Comparison of ENCODE assay signal across 19 cellular contexts in the genomic region with DNA sequence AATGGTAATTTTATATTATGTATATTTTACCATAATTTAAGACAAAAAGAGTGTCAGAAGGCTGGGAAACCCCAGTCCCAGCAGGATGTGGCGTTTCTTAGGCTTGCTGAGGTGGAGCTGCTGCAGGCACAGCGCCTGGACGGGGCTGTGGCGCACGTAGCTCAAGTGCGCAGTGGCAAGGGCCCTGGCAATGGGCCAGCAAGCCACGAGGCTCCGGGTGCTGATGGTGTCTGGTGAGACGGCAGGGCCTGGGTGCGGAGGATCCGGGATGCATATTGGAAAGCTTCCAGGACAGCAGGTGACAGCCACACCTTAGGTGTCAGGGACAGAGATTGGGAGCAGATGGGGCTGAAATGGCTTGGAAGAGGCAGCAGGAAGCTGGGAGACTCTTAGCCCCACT. TPM values are rescaled to one million over a fixed set of nuclear protein-coding genes. Genes with fewer than 3 reads are reported as not detected.
DNase-seq lines count a peak whose midpoint lies in the region; ATAC-seq and TF ChIP-seq lines count a peak whose summit lies in the region.
"Had no signal": no experiment of that assay in that cellular context is flagged by ENCODE, and none has a peak within 500 bp of the region (broad histone marks: within the 10 kb centered on the region; RNA-seq: fewer than 3 reads in every experiment).

No MANE protein-coding gene starts in this region.

- no peaks in the 10 kb centered on the region for H3K9me3 ChIP-seq in right cardiac atrium (ENCODE audit: control insufficient read depth, low read length)
- no peaks in the 10 kb centered on the region for H3K9me3 ChIP-seq in neural progenitor cell (ENCODE audit: low read depth)
- H3K9me3 ChIP-seq: ovary, thoracic aorta had no signal

- H3F3A ChIP-seq in neural progenitor cell (ENCODE audit: low read depth): no peaks in the 10 kb centered on the region

- intact Hi-C loops in right cardiac atrium (cut with DNase I): no loop called here

- H3K4me3 ChIP-seq in right cardiac atrium (ENCODE audit: low read length) (no peak overlapping the region), neural progenitor cell (no peak overlapping the region)
- H3K4me3 ChIP-seq: hepatocyte, ovary, skin epidermis, thoracic aorta had no signal

- H3K27me3 ChIP-seq in right cardiac atrium (ENCODE audit: control insufficient read depth, insufficient read depth) (no peaks in the 10 kb centered on the region), neural progenitor cell (no peaks in the 10 kb centered on the region)
- H3K27me3 ChIP-seq: hepatocyte, ovary had no signal

- H3K9me3 Mint-ChIP-seq in neural progenitor cell: peaks cover 3% of the 10 kb centered on the region
- H3K9me3 Mint-ChIP-seq: activated T-cell treated with anti-CD3 and anti-CD28 coated beads, Interleukin-2, amount 50 U/mL, for 4 hours; effector memory CD8-positive, alpha-beta T cell had no signal

- 75% methylated on average over 11 of the region's 11 CpGs for WGBS in right cardiac atrium

- H3K27me3 Mint-ChIP-seq in neural progenitor cell (ENCODE audit: insufficient read depth, low read depth): peaks cover 2% of the 10 kb centered on the region

- peaks cover 12% of the 10 kb centered on the region for H3K36me3 Mint-ChIP-seq in neural progenitor cell

- DNase-seq in DMS153 treated with DMSO at 0.1 percent for 48 hours (lab: John Stamatoyannopoulos, UW; ENCODE audit: unreplicated experiment): peak; percentile 92
- DNase-seq in NCI-H128 (lab: John Stamatoyannopoulos, UW; ENCODE audit: unreplicated experiment): peak; percentile 48
- DNase-seq in NCI-H510A treated with DMSO at 0.1 percent for 48 hours (lab: John Stamatoyannopoulos, UW): peak; percentile 82
- DNase-seq in right cardiac atrium: peak in 2 of 3 donors; percentile 68 to 72
- no peak for DNase-seq in activated CD4-positive, CD25-positive, alpha-beta regulatory T cell treated with anti-CD3 and anti-CD28 coated beads, Interleukin-2, amount 50 U/mL, for 72 hours
- no peak for DNase-seq in midbrain (lab: John Stamatoyannopoulos, UW)
- no peak for DNase-seq in neural progenitor cell (ENCODE audit: low spot score)
- DNase-seq in globus pallidus (ENCODE audit: low spot score): no peak
- DNase-seq: activated CD4-positive, alpha-beta T cell treated with anti-CD3 and anti-CD28 coated beads, Interleukin-2, amount 50 U/mL, for 48 hours; activated T-cell treated with anti-CD3 and anti-CD28 coated beads, Interleukin-2, amount 50 U/mL, for 4 hours; Calu3; effector memory CD8-positive, alpha-beta T cell; NCI-H446 treated with DMSO at 0.1 percent for 48 hours had no signal

- TF ChIP-seq CTCF in neural progenitor cell (IDR thresholded peaks at IDR 0.05): no peak

- H3K4me1 ChIP-seq in right cardiac atrium (ENCODE audit: control insufficient read depth, insufficient read depth, low read length) (no peaks in the 10 kb centered on the region), neural progenitor cell (no peaks in the 10 kb centered on the region)

- no peak overlapping the region for H3K4me3 Mint-ChIP-seq in neural progenitor cell
- H3K4me3 Mint-ChIP-seq: activated T-cell treated with anti-CD3 and anti-CD28 coated beads, Interleukin-2, amount 50 U/mL, for 4 hours; effector memory CD8-positive, alpha-beta T cell had no signal

- no peak overlapping the region for H3K4me2 ChIP-seq in neural progenitor cell
- H3K4me2 ChIP-seq: hepatocyte had no signal

- no peaks in the 10 kb centered on the region for H3K79me2 ChIP-seq in neural progenitor cell (ENCODE audit: low read depth)
- H3K79me2 ChIP-seq: hepatocyte had no signal

- no peaks in the 10 kb centered on the region for H3K4me1 Mint-ChIP-seq in neural progenitor cell

- H3K27ac Mint-ChIP-seq in neural progenitor cell: no peak overlapping the region
- H3K27ac Mint-ChIP-seq: effector memory CD8-positive, alpha-beta T cell had no signal

- H2AFZ ChIP-seq in neural progenitor cell (replicated peaks): no peak overlapping the region
- H2AFZ ChIP-seq: hepatocyte had no signal

- no peaks in the 10 kb centered on the region for H4K20me1 ChIP-seq in neural progenitor cell (ENCODE audit: low read depth)

- H3K27ac ChIP-seq in right cardiac atrium (ENCODE audit: low read length): no peak overlapping the region
- no peak overlapping the region for H3K27ac ChIP-seq in neural progenitor cell
- H3K27ac ChIP-seq: hepatocyte, ovary, skin epidermis, thoracic aorta had no signal

- ATAC-seq in right cardiac atrium: peak; percentile 56 to 72
- ATAC-seq: activated T-cell treated with anti-CD3 and anti-CD28 coated beads, Interleukin-2, amount 50 U/mL, for 4 hours; effector memory CD8-positive, alpha-beta T cell had no signal

- no peak overlapping the region for H3K9ac ChIP-seq in neural progenitor cell

- H3K36me3 ChIP-seq in neural progenitor cell: no peaks in the 10 kb centered on the region
- H3K36me3 ChIP-seq: ovary, thoracic aorta had no signal

RNA-seq across cellular contexts. Expression of a gene that starts 37.2 kb away (rescaled TPM):
- total RNA-seq in right cardiac atrium: not detected
- polyA plus RNA-seq in right cardiac atrium: not detected
- total RNA-seq in neural progenitor cell (ENCODE audit: low replicate concordance): 0.15 and 0.50 TPM in 2 replicates
- total RNA-seq: activated T-cell treated with anti-CD3 and anti-CD28 coated beads, Interleukin-2, amount 50 U/mL, for 4 hours; bronchial epithelial cell; Calu3; hepatocyte; HT1080; thoracic aorta had no signal
- polyA plus RNA-seq: hepatocyte had no signal

Comparison
In these comparisons a context has a peak if more than half of its experiments do, and no peak if none do; other contexts are left out.
1. DNase-seq: peak in DMS153 treated with DMSO at 0.1 percent for 48 hours (single experiment), NCI-H128 (single experiment), NCI-H510A treated with DMSO at 0.1 percent for 48 hours (single experiment) and right cardiac atrium (2 of 3); none in activated CD4-positive, CD25-positive, alpha-beta regulatory T cell treated with anti-CD3 and anti-CD28 coated beads, Interleukin-2, amount 50 U/mL, for 72 hours (single experiment), midbrain (single experiment), neural progenitor cell (single experiment) and globus pallidus (single experiment).